Comparison of ENCODE assay signal across 20 cellular contexts in the genomic region with DNA sequence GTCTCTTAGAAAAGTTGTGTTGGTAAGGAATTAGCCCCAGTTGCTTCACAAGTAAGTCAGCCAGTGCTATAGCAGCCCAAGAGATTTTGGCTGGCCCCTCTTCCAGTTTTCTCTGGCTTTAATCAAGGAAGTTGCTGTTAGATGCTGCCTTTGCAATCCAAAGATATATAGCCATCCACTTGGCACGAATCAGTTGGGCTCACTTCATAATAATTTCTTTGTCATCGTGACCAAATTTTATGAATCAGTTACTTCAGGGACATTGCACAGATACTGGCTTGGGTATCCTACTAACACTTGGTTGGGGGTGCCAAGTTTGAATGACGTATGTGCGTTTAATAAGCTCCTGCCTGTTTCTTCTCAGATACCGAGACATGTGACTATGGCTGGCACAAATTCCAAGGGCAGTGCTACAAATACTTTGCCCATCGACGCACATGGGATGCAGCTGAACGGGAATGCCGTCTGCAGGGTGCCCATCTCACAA.
DNase-seq lines count a peak whose midpoint lies in the region; ATAC-seq and TF ChIP-seq lines count a peak whose summit lies in the region.
"Had no signal": no experiment of that assay in that cellular context is flagged by ENCODE, and none has a peak within 500 bp of the region (broad histone marks: within the 10 kb centered on the region; RNA-seq: fewer than 3 reads in every experiment).

No MANE protein-coding gene starts in this region.

- intact Hi-C loops in lower leg skin (cut with DNase I; ENCODE audit: low total_unique reads): no loop called here

- ATAC-seq in GM18505 (IDR thresholded peaks at IDR 0.05; ENCODE audit: unreplicated experiment): no peak
- ATAC-seq: activated CD4-positive, alpha-beta T cell treated with anti-CD3 and anti-CD28 coated beads for 36 hours; effector memory CD8-positive, alpha-beta T cell; stimulated activated naive CD8-positive, alpha-beta T cell treated with anti-CD3 and anti-CD28 coated beads, Interleukin-15, amount 100 ng/mL, for 72 hours had no signal

- peaks cover 55% of the 10 kb centered on the region for H3K4me1 ChIP-seq in GM23248 (ENCODE audit: insufficient read depth)
- H3K4me1 ChIP-seq: BLaER1 treated with 17β-estradiol and CSF1 and Interleukin-3, amounts not matched to agents 10 nM and 100 nM; foreskin keratinocyte had no signal

- peak; percentile 89 for DNase-seq in GM23248
- peak; percentile 81 for DNase-seq in coronary artery (ENCODE audit: low spot score)
- peak; percentile 48 to 82 for DNase-seq in lower leg skin (ENCODE audit: low spot score in 2 of 2)
- peak; percentile 60 for DNase-seq in stromal cell of bone marrow (ENCODE audit: low read depth)
- DNase-seq in SIG-M5 (lab: John Stamatoyannopoulos, UW): no peak
- no peak for DNase-seq in NCI-H1694 (lab: John Stamatoyannopoulos, UW)
- DNase-seq in NCI-H69 (lab: John Stamatoyannopoulos, UW): no peak
- DNase-seq: activated CD4-positive, alpha-beta T cell treated with anti-CD3 and anti-CD28 coated beads for 36 hours; activated T-cell treated with anti-CD3 and anti-CD28 coated beads for 4 hours; DMS79; effector memory CD8-positive, alpha-beta T cell; KG1; NCI-H1105; NCI-H2227 treated with DMSO at 0.1 percent for 48 hours; stimulated activated naive CD8-positive, alpha-beta T cell treated with anti-CD3 and anti-CD28 coated beads, Interleukin-15, amount 100 ng/mL, for 72 hours; T1000 had no signal

- peaks cover 55% of the 10 kb centered on the region for H3F3A ChIP-seq in GM23248 (ENCODE audit: insufficient read depth)

- H3K27ac ChIP-seq in GM23248 (peak overlapping the region; percentile 82), coronary artery (peak overlapping the region; percentile 2 to 58)
- H3K27ac ChIP-seq: BLaER1 treated with 17β-estradiol and CSF1 and Interleukin-3, amounts not matched to agents 10 nM and 100 nM; foreskin keratinocyte; neutrophil had no signal

- no peaks in the 10 kb centered on the region for H3K27me3 ChIP-seq in GM23248 (replicated peaks; ENCODE audit: insufficient read depth)
- H3K27me3 ChIP-seq: BLaER1 treated with 17β-estradiol and CSF1 and Interleukin-3, amounts not matched to agents 10 nM and 100 nM; foreskin keratinocyte; neutrophil had no signal

- H3K9me3 ChIP-seq in GM23248 (ENCODE audit: low read depth): no peaks in the 10 kb centered on the region
- H3K9me3 ChIP-seq: BLaER1 treated with 17β-estradiol and CSF1 and Interleukin-3, amounts not matched to agents 10 nM and 100 nM; neutrophil had no signal

- H4K20me1 ChIP-seq in GM23248 (ENCODE audit: insufficient read depth): no peaks in the 10 kb centered on the region
- H4K20me1 ChIP-seq: BLaER1 treated with 17β-estradiol and CSF1 and Interleukin-3, amounts not matched to agents 10 nM and 100 nM had no signal

- no peaks in the 10 kb centered on the region for H3K9me2 ChIP-seq in GM23248 (ENCODE audit: insufficient read depth)

- TF ChIP-seq CTCF in coronary artery (IDR thresholded peaks at IDR 0.05) (no peak), lower leg skin (IDR thresholded peaks at IDR 0.05) (no peak)

- H3K4me2 ChIP-seq in GM23248 (ENCODE audit: unreplicated experiment): peak overlapping the region; percentile 62
- H3K4me2 ChIP-seq: BLaER1 treated with 17β-estradiol and CSF1 and Interleukin-3, amounts not matched to agents 10 nM and 100 nM had no signal

- 0 out of 2 replicates have a peak overlapping the region, but pooled peaks have one; percentile 8 for H3K4me3 ChIP-seq in GM23248
- no peak overlapping the region for H3K4me3 ChIP-seq in coronary artery
- H3K4me3 ChIP-seq in lower leg skin (ENCODE audit: low read depth, poor library complexity, severe bottlenecking): no peak overlapping the region
- H3K4me3 ChIP-seq: BLaER1 treated with 17β-estradiol and CSF1 and Interleukin-3, amounts not matched to agents 10 nM and 100 nM had no signal

- H3K36me3 ChIP-seq in GM23248 (ENCODE audit: low read depth): peaks cover 35% of the 10 kb centered on the region; the same call in 1 of the 2 replicates
- H3K36me3 ChIP-seq: BLaER1 treated with 17β-estradiol and CSF1 and Interleukin-3, amounts not matched to agents 10 nM and 100 nM; neutrophil had no signal

- H3K9ac ChIP-seq in GM23248: peak overlapping the region; percentile 13; the same call in 1 of the 2 replicates
- H3K9ac ChIP-seq: BLaER1 treated with 17β-estradiol and CSF1 and Interleukin-3, amounts not matched to agents 10 nM and 100 nM had no signal

- H2AFZ ChIP-seq in GM23248: no peak overlapping the region

- TF ChIP-seq POLR2A in lower leg skin (IDR thresholded peaks at IDR 0.05) (no peak), GM18505 (IDR thresholded peaks at IDR 0.05; ENCODE audit: borderline replicate concordance, extremely low read depth, insufficient read depth, insufficient read length) (no peak)

- H3K79me2 ChIP-seq in GM23248 (ENCODE audit: insufficient read depth): no peaks in the 10 kb centered on the region

- in situ Hi-C loops in GM23248 (cut with MboI): no loop called here

- 8% methylated on average over 9 of the region's 9 CpGs for WGBS in GM23248 (ENCODE audit: low coverage in 1 of 2, low lambda C conversion rate in 2 of 2, missing lambda C conversion rate in 2 of 2), 2 experiments
- WGBS in lower leg skin, 2 donors: 60 to 65% methylated on average over 9 of the region's 9 CpGs

Comparison
In these comparisons a context has a peak if more than half of its experiments do, and no peak if none do; other contexts are left out.
1. DNase-seq: peak in GM23248 (single experiment), coronary artery (single experiment), lower leg skin (2 of 2) and stromal cell of bone marrow (single experiment); none in SIG-M5 (single experiment), NCI-H1694 (single experiment) and NCI-H69 (single experiment).